In the genomic region with DNA sequence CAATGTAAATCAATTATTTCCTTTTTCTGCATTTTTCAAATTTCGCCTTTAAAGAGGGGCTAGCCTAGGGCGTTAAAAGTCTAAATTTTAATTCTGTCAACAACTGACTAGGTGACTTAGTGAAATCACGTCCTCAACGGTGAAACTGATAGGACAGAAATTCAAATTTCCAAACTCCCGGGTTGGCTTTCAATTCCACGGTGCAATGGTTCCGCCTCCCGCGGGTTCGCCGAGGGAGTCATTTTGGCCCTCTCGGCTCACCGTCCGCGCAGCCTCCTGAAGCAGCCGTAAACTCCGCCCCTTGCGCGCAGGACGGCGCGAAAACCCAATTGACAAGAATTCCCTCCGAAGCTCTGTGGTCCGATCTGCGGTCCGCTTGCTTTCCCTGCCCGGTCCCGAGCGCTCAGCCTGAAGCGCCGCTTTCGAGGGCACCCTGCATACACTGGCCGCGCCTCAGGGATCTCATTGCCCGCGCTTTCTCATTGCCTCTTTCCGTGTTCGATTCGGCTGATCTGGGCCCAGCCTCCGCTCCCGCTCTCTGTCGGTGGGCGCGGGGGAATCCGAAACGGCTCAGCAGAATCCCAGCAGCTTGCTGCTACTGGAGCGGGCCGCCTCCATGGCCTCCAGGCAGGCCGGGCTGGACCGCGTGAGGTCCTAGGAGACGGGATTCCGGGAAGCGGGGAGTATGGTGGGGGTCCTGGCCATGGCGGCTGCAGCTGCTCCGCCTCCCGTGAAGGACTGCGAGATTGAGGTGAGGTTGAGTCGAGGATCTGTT, we compare ENCODE assay signal across 7 cellular contexts. TPM values are rescaled to one million over a fixed set of nuclear protein-coding genes. Genes with fewer than 3 reads are reported as not detected.
DNase-seq lines count a peak whose midpoint lies in the region; ATAC-seq and TF ChIP-seq lines count a peak whose summit lies in the region.

A gene with protein sequence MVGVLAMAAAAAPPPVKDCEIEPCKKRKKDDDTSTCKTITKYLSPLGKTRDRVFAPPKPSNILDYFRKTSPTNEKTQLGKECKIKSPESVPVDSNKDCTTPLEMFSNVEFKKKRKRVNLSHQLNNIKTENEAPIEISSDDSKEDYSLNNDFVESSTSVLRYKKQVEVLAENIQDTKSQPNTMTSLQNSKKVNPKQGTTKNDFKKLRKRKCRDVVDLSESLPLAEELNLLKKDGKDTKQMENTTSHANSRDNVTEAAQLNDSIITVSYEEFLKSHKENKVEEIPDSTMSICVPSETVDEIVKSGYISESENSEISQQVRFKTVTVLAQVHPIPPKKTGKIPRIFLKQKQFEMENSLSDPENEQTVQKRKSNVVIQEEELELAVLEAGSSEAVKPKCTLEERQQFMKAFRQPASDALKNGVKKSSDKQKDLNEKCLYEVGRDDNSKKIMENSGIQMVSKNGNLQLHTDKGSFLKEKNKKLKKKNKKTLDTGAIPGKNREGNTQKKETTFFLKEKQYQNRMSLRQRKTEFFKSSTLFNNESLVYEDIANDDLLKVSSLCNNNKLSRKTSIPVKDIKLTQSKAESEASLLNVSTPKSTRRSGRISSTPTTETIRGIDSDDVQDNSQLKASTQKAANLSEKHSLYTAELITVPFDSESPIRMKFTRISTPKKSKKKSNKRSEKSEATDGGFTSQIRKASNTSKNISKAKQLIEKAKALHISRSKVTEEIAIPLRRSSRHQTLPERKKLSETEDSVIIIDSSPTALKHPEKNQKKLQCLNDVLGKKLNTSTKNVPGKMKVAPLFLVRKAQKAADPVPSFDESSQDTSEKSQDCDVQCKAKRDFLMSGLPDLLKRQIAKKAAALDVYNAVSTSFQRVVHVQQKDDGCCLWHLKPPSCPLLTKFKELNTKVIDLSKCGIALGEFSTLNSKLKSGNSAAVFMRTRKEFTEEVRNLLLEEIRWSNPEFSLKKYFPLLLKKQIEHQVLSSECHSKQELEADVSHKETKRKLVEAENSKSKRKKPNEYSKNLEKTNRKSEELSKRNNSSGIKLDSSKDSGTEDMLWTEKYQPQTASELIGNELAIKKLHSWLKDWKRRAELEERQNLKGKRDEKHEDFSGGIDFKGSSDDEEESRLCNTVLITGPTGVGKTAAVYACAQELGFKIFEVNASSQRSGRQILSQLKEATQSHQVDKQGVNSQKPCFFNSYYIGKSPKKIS (N-terminal part only) (plus strand): TSS at position 304 of the 775 bp plus-strand sequence. CDS start 382 bp downstream, at position 686.

- DNase-seq in NCI-H526 (lab: John Stamatoyannopoulos, UW) (peak; percentile 94 to 99), colonic mucosa (peak; percentile 94)
- peak; percentile 94 for DNase-seq in activated CD4-positive, alpha-beta T cell treated with anti-CD3 and anti-CD28 coated beads for 36 hours
- peak; percentile 53 to 73 for DNase-seq in stimulated activated CD4-positive, alpha-beta T cell treated with anti-CD3 and anti-CD28 coated beads, Interleukin-1b, Interleukin-23, amount 100 ng/mL, for 1 hour (ENCODE audit: low read depth in 2 of 2)

- TF ChIP-seq CTCF in colonic mucosa (IDR thresholded peaks at IDR 0.05) = no peak

- H3K4me3 ChIP-seq in colonic mucosa = peak within 1 kb of the TSS; percentile 75

- peaks cover 31% of the 10 kb centered on the region for H3K4me1 Mint-ChIP-seq in activated CD4-positive, alpha-beta T cell treated with anti-CD3 and anti-CD28 coated beads for 36 hours

- H3K27ac ChIP-seq in colonic mucosa (no peak within 1 kb of the TSS), layer of hippocampus (ENCODE audit: low read depth, low read length) (peak within 1 kb of the TSS; percentile 27)

- H3K9ac ChIP-seq in colonic mucosa (ENCODE audit: low read depth in 2 of 2, low read length in 2 of 2) = peak within 1 kb of the TSS; percentile 65 to 92

- no peaks in the 10 kb centered on the region for H3K36me3 ChIP-seq in colonic mucosa

- H3K9me3 Mint-ChIP-seq in activated CD4-positive, alpha-beta T cell treated with anti-CD3 and anti-CD28 coated beads for 36 hours (ENCODE audit: low read depth) = no peaks in the 10 kb centered on the region

- POLR2A ChIA-PET in activated CD4-positive, alpha-beta T cell treated with anti-CD3 and anti-CD28 coated beads for 36 hours (lab: Charles Lee) = interaction anchor here (1.4 kb wide), 1 partner anchor 23 kb away, joined by 5 read pairs; no protein-coding TSS in a partner anchor

- ATAC-seq in GM18520 (IDR thresholded peaks at IDR 0.05; ENCODE audit: unreplicated experiment) (peak; percentile 77), HG03457 (IDR thresholded peaks at IDR 0.05; ENCODE audit: unreplicated experiment) (peak; percentile 52)
- ATAC-seq in activated CD4-positive, alpha-beta T cell treated with anti-CD3 and anti-CD28 coated beads for 36 hours = peak; percentile 92

- peak within 1 kb of the TSS; percentile 99 for H3K4me3 Mint-ChIP-seq in activated CD4-positive, alpha-beta T cell treated with anti-CD3 and anti-CD28 coated beads for 36 hours

- intact Hi-C loops in activated CD4-positive, alpha-beta T cell treated with anti-CD3 and anti-CD28 coated beads for 36 hours (cut with DNase I, micrococcal nuclease) = loop anchor here (1.0 to 5.0 kb wide), 5 partner anchors 8 to 540 kb away; partner anchors contain the start of genes BLMH (in 1 of the 2), CRLF3 (in 1 of the 2) and NF1 (in 1 of the 2)
- intact Hi-C loops in colonic mucosa (cut with DNase I) = no loop called here

- CTCF ChIA-PET in activated CD4-positive, alpha-beta T cell treated with anti-CD3 and anti-CD28 coated beads for 36 hours (lab: Charles Lee) = interaction anchor here (0.6 to 1.4 kb wide), 3 partner anchors 10 to 355 kb away, joined by 3 read pairs; no protein-coding TSS in a partner anchor

- peak within 1 kb of the TSS; percentile 94 for H3K27ac Mint-ChIP-seq in activated CD4-positive, alpha-beta T cell treated with anti-CD3 and anti-CD28 coated beads for 36 hours

- H3K27me3 ChIP-seq in colonic mucosa = no peaks in the 10 kb centered on the region
- no peaks in the 10 kb centered on the region for H3K27me3 ChIP-seq in layer of hippocampus (ENCODE audit: control insufficient read depth, insufficient read depth, low read length)

- peaks cover 27% of the 10 kb centered on the region for H3K36me3 Mint-ChIP-seq in activated CD4-positive, alpha-beta T cell treated with anti-CD3 and anti-CD28 coated beads for 36 hours (ENCODE audit: low read depth)

- H3K9me3 ChIP-seq in colonic mucosa = no peaks in the 10 kb centered on the region

- no peaks in the 10 kb centered on the region for H3K27me3 Mint-ChIP-seq in activated CD4-positive, alpha-beta T cell treated with anti-CD3 and anti-CD28 coated beads for 36 hours

- H3K4me1 ChIP-seq in colonic mucosa = peaks cover 3% of the 10 kb centered on the region

RNA-seq across cellular contexts. Expression of the gene that starts here (rescaled TPM):
- total RNA-seq in activated CD4-positive, alpha-beta T cell treated with anti-CD3 and anti-CD28 coated beads for 36 hours = 10 to 100 TPM; 33.1 to 40.8 TPM
- 10 to 100 TPM in 1 of 2 donors, 1 to 10 TPM in 1; 3.7 to 10.1 TPM for total RNA-seq in colonic mucosa
